In genomic region chr11:5367461-5368074, GRCh38 we compare ENCODE assay signal across 22 cellular contexts. TPM values are rescaled to one million over a fixed set of nuclear protein-coding genes. Genes with fewer than 3 reads are reported as not detected.
DNase-seq lines count a peak whose midpoint lies in the region; ATAC-seq, FAIRE-seq and TF ChIP-seq lines count a peak whose summit lies in the region.
"Had no signal": no experiment of that assay in that cellular context is flagged by ENCODE, and none has a peak within 500 bp of the region (broad histone marks: within the 10 kb centered on the region; RNA-seq: fewer than 3 reads in every experiment).

No MANE protein-coding gene starts in this region.

- H3K4me1 ChIP-seq in astrocyte (ENCODE audit: insufficient read depth, low read length) (peaks cover 44% of the 10 kb centered on the region), gastrocnemius medialis (no peaks in the 10 kb centered on the region)
- H3K4me1 ChIP-seq: esophagus squamous epithelium had no signal

- no peaks in the 10 kb centered on the region for H3K27me3 ChIP-seq in astrocyte (ENCODE audit: insufficient read depth, low read length)
- H3K27me3 ChIP-seq in gastrocnemius medialis: no peaks in the 10 kb centered on the region
- H3K27me3 ChIP-seq: esophagus squamous epithelium had no signal

- H3K9me3 ChIP-seq in astrocyte (ENCODE audit: insufficient read depth, low read depth, low read length): no peaks in the 10 kb centered on the region
- no peaks in the 10 kb centered on the region for H3K9me3 ChIP-seq in gastrocnemius medialis
- H3K9me3 ChIP-seq: esophagus squamous epithelium had no signal

- no peak for ATAC-seq in GM19328 (IDR thresholded peaks at IDR 0.05; ENCODE audit: unreplicated experiment)
- ATAC-seq in gastrocnemius medialis: no peak

- H3K27me3 Mint-ChIP-seq in astrocyte (ENCODE audit: low read depth, unreplicated experiment) (no peaks in the 10 kb centered on the region), CD14-positive monocyte (ENCODE audit: low read depth in 3 of 3) (peaks cover 0 to 1% (median 0%) of the 10 kb centered on the region in 3 donors)

- DNase-seq in AG20443 (ENCODE audit: low spot score): peak; percentile 11
- peak; percentile 42 for DNase-seq in HT1080 (ENCODE audit: low read depth)
- DNase-seq in astrocyte (ENCODE audit: low read depth): peak; percentile 90
- peak; percentile 14 for DNase-seq in hepatic stellate cell (ENCODE audit: low spot score)
- DNase-seq in mesenteric fat pad (ENCODE audit: low spot score): no peak
- DNase-seq in CD14-positive monocyte (ENCODE audit: low spot score): no peak
- DNase-seq in gastrocnemius medialis: no peak
- DNase-seq: activated naive CD4-positive, alpha-beta T cell treated with anti-CD3 and anti-CD28 coated beads for 36 hours; esophagus squamous epithelium; islet precursor cell; NCI-H1694 treated with DMSO at 0.1 percent for 48 hours; NCI-H526; SIG-M5; stimulated activated CD4-positive, alpha-beta T cell treated with anti-CD3 and anti-CD28 coated beads, Interleukin-4, amount 100 ng/mL, for 4 hours had no signal

- H3K4me3 Mint-ChIP-seq in astrocyte (ENCODE audit: unreplicated experiment) (no peak overlapping the region), CD14-positive monocyte (no peak overlapping the region)
- H3K4me3 Mint-ChIP-seq: activated naive CD4-positive, alpha-beta T cell treated with anti-CD3 and anti-CD28 coated beads for 36 hours; stimulated activated naive CD8-positive, alpha-beta T cell treated with anti-CD3 and anti-CD28 coated beads, Interleukin-15, Interleukin-2, amounts not matched to agents 100 ng/mL and 50 ng/mL, for 24 hours had no signal

- peak overlapping the region; percentile 74 for H3K9ac ChIP-seq in astrocyte (ENCODE audit: low read length)

- in situ Hi-C loops in gastrocnemius medialis (cut with MboI; ENCODE audit: low sequenced_read_pairs in 4 of 4): no loop called here

- H3K79me2 ChIP-seq in astrocyte (ENCODE audit: insufficient read depth, low read length): no peaks in the 10 kb centered on the region

- H4K20me1 ChIP-seq in astrocyte (ENCODE audit: insufficient read depth, low read length): no peaks in the 10 kb centered on the region

- H2AFZ ChIP-seq in astrocyte (ENCODE audit: low read depth, low read length): no peak overlapping the region

- H3K36me3 Mint-ChIP-seq in astrocyte (ENCODE audit: low read depth, unreplicated experiment): no peaks in the 10 kb centered on the region
- no peaks in the 10 kb centered on the region for H3K36me3 Mint-ChIP-seq in CD14-positive monocyte

- H3K36me3 ChIP-seq in astrocyte (ENCODE audit: insufficient read depth, low read length): no peaks in the 10 kb centered on the region
- H3K36me3 ChIP-seq in gastrocnemius medialis: no peaks in the 10 kb centered on the region
- H3K36me3 ChIP-seq: esophagus squamous epithelium had no signal

- FAIRE-seq in astrocyte (lab: Jason Lieb, UNC): peak; percentile 63
- FAIRE-seq: GM18507 had no signal

- intact Hi-C loops in CD14-positive monocyte (cut with micrococcal nuclease) (no loop called here), gastrocnemius medialis (cut with DNase I; ENCODE audit: low total_unique reads) (no loop called here)

- H3K27ac Mint-ChIP-seq in astrocyte (ENCODE audit: unreplicated experiment): peak overlapping the region; percentile 92
- H3K27ac Mint-ChIP-seq in CD14-positive monocyte: no peak overlapping the region
- H3K27ac Mint-ChIP-seq: activated naive CD4-positive, alpha-beta T cell treated with anti-CD3 and anti-CD28 coated beads for 36 hours; stimulated activated naive CD8-positive, alpha-beta T cell treated with anti-CD3 and anti-CD28 coated beads, Interleukin-15, Interleukin-2, amounts not matched to agents 100 ng/mL and 50 ng/mL, for 24 hours had no signal

- TF ChIP-seq POLR2A in gastrocnemius medialis (IDR thresholded peaks at IDR 0.05): no peak

- H3K4me3 ChIP-seq in astrocyte (ENCODE audit: insufficient read depth, low read depth, low read length) (no peak overlapping the region), gastrocnemius medialis (no peak overlapping the region)
- H3K4me3 ChIP-seq: esophagus squamous epithelium had no signal

- no peaks in the 10 kb centered on the region for H3K9me3 Mint-ChIP-seq in astrocyte (ENCODE audit: unreplicated experiment)
- H3K9me3 Mint-ChIP-seq in CD14-positive monocyte: peaks cover 0 to 3% (median 0%) of the 10 kb centered on the region in 7 donors
- H3K9me3 Mint-ChIP-seq: activated naive CD4-positive, alpha-beta T cell treated with anti-CD3 and anti-CD28 coated beads for 36 hours had no signal

- H3K4me1 Mint-ChIP-seq in astrocyte (ENCODE audit: low read depth, unreplicated experiment) (peaks cover 56% of the 10 kb centered on the region), CD14-positive monocyte (peaks cover 3% of the 10 kb centered on the region)

- peak overlapping the region; percentile 66 for H3K4me2 ChIP-seq in astrocyte (ENCODE audit: low read length)

- H3K27ac ChIP-seq in astrocyte (ENCODE audit: low read depth, low read length) (peak overlapping the region; percentile 94), gastrocnemius medialis (no peak overlapping the region)
- H3K27ac ChIP-seq: C4-2B, esophagus squamous epithelium, VCaP had no signal

- TF ChIP-seq CTCF in astrocyte (IDR thresholded peaks at IDR 0.05; ENCODE audit: insufficient read depth, low read depth, low read length) (no peak), CD14-positive monocyte (IDR thresholded peaks at IDR 0.05) (no peak), gastrocnemius medialis (IDR thresholded peaks at IDR 0.05 in 4 of 5, conservative IDR thresholded peaks at IDR 0.05 in 1 of 5) (no peak)

RNA-seq across cellular contexts. Expression of gene OR51M1, which starts 16.0 kb away (rescaled TPM):
- total RNA-seq in HT1080 (2014; rRNA removed; shearing (Covaris generic)): not detected in 2 replicates
- not detected in 2 replicates for polyA plus RNA-seq in HT1080 (2015; cell fraction: cytosol; rRNA removed)
- polyA plus RNA-seq in HT1080 (2015; cell fraction: nucleus; rRNA removed): not detected in 2 replicates
- total RNA-seq in astrocyte (not detected in 2 replicates), mesenteric fat pad (not detected), gastrocnemius medialis (not detected)
- not detected for polyA plus RNA-seq in CD14-positive monocyte
- total RNA-seq: activated CD8-positive, alpha-beta memory T cell treated with anti-CD3 and anti-CD28 coated beads for 36 hours; activated naive CD4-positive, alpha-beta T cell treated with anti-CD3 and anti-CD28 coated beads for 36 hours; cerebellum; esophagus squamous epithelium; G401 had no signal

RNA-seq across cellular contexts. Expression of gene OR51B6, which starts 16.3 kb away (rescaled TPM):
- total RNA-seq in HT1080 (2014; rRNA removed; shearing (Covaris generic)): not detected in 2 replicates
- not detected in 2 replicates for polyA plus RNA-seq in HT1080 (2015; cell fraction: cytosol; rRNA removed)
- polyA plus RNA-seq in HT1080 (2015; cell fraction: nucleus; rRNA removed): not detected in 2 replicates
- total RNA-seq in astrocyte (not detected in 2 replicates), mesenteric fat pad (not detected), gastrocnemius medialis (not detected)
- not detected for polyA plus RNA-seq in CD14-positive monocyte
- total RNA-seq: activated CD8-positive, alpha-beta memory T cell treated with anti-CD3 and anti-CD28 coated beads for 36 hours; activated naive CD4-positive, alpha-beta T cell treated with anti-CD3 and anti-CD28 coated beads for 36 hours; cerebellum; esophagus squamous epithelium; G401 had no signal

RNA-seq across cellular contexts. Expression of gene OR51B5, which starts 24.2 kb away (rescaled TPM):
- total RNA-seq in HT1080 (2014; rRNA removed; shearing (Covaris generic)): 118 and 147 TPM in 2 replicates
- 59.8 and 66.9 TPM in 2 replicates for polyA plus RNA-seq in HT1080 (2015; cell fraction: cytosol; rRNA removed)
- polyA plus RNA-seq in HT1080 (2015; cell fraction: nucleus; rRNA removed): 34.6 and 35.8 TPM in 2 replicates
- not detected in 2 replicates for total RNA-seq in astrocyte
- total RNA-seq in mesenteric fat pad: not detected
- not detected for polyA plus RNA-seq in CD14-positive monocyte
- total RNA-seq in gastrocnemius medialis: not detected
- total RNA-seq: activated CD8-positive, alpha-beta memory T cell treated with anti-CD3 and anti-CD28 coated beads for 36 hours; activated naive CD4-positive, alpha-beta T cell treated with anti-CD3 and anti-CD28 coated beads for 36 hours; G401 had no signal

RNA-seq across cellular contexts. Expression of gene OR51B2, which starts 43.5 kb away (rescaled TPM):
- total RNA-seq in HT1080 (2014; rRNA removed; shearing (Covaris generic)): 4.4 and 5.8 TPM in 2 replicates
- 0.97 and 1.5 TPM in 2 replicates for polyA plus RNA-seq in HT1080 (2015; cell fraction: cytosol; rRNA removed)
- 2.8 and 4.5 TPM in 2 replicates for polyA plus RNA-seq in HT1080 (2015; cell fraction: nucleus; rRNA removed)
- total RNA-seq in astrocyte (not detected in 2 replicates), mesenteric fat pad (not detected), gastrocnemius medialis (not detected)
- not detected for polyA plus RNA-seq in CD14-positive monocyte
- total RNA-seq: activated CD8-positive, alpha-beta memory T cell treated with anti-CD3 and anti-CD28 coated beads for 36 hours; activated naive CD4-positive, alpha-beta T cell treated with anti-CD3 and anti-CD28 coated beads for 36 hours; esophagus squamous epithelium; G401 had no signal

RNA-seq across cellular contexts. Expression of gene OR51Q1, which starts 54.3 kb away (rescaled TPM):
- total RNA-seq in HT1080 (2014; rRNA removed; shearing (Covaris generic)): not detected in 2 replicates
- polyA plus RNA-seq in HT1080 (2015; cell fraction: cytosol; rRNA removed): not detected in 2 replicates
- polyA plus RNA-seq in HT1080 (2015; cell fraction: nucleus; rRNA removed): not detected in 2 replicates
- total RNA-seq in astrocyte (not detected in 2 replicates), mesenteric fat pad (not detected), gastrocnemius medialis (not detected)
- not detected for polyA plus RNA-seq in CD14-positive monocyte
- total RNA-seq: activated CD8-positive, alpha-beta memory T cell treated with anti-CD3 and anti-CD28 coated beads for 36 hours; activated naive CD4-positive, alpha-beta T cell treated with anti-CD3 and anti-CD28 coated beads for 36 hours; cerebellum; esophagus squamous epithelium; G401 had no signal

Comparison
In these comparisons a context has a peak if more than half of its experiments do, and no peak if none do; other contexts are left out.
1. DNase-seq: peak in AG20443 (single experiment), HT1080 (single experiment), astrocyte (single experiment) and hepatic stellate cell (single experiment); none in mesenteric fat pad (single experiment), CD14-positive monocyte (single experiment) and gastrocnemius medialis (0 of 2).
2. RNA of gene OR51B5, which starts 24.2 kb away (total RNA-seq): 118 to 147 TPM in HT1080; not detected in astrocyte, not detected in mesenteric fat pad (single experiment) and not detected in gastrocnemius medialis; every median in the first group is over 100 times any median in the second.